17 cellular contexts compared by ENCODE assay signal in the genomic region with DNA sequence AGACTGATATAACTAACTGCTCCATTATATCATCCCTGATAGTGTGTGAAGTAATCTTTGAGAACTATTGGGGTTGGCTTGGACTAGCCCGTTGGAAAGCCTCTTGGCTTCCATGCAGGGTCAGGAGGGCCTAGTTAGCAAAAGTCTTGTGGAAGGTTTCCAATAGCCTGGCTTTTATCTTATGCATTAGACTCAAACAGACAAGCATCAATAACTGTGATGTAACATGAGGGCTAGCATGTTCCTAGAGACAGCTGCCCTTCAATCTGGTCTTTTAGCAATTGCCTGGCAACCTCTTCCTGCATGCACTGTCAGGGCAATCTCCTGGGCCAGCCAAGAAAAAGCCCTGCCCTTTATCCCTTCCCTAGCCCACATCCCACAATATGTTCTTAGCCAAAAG. TPM values are rescaled to one million over a fixed set of nuclear protein-coding genes. Genes with fewer than 3 reads are reported as not detected.
DNase-seq lines count a peak whose midpoint lies in the region; ATAC-seq, FAIRE-seq and TF ChIP-seq lines count a peak whose summit lies in the region.
"Had no signal": no experiment of that assay in that cellular context is flagged by ENCODE, and none has a peak within 500 bp of the region (broad histone marks: within the 10 kb centered on the region; RNA-seq: fewer than 3 reads in every experiment).

No MANE protein-coding gene starts in this region.

- H3K36me3 ChIP-seq in right atrium auricular region (peaks cover 8% of the 10 kb centered on the region), astrocyte (ENCODE audit: insufficient read depth, low read length) (no peaks in the 10 kb centered on the region), muscle layer of colon (ENCODE audit: insufficient read depth, low read length) (peaks cover 12% of the 10 kb centered on the region)

- H4K20me1 ChIP-seq in astrocyte (ENCODE audit: insufficient read depth, low read length): no peaks in the 10 kb centered on the region

- H3K27me3 ChIP-seq in right atrium auricular region (no peaks in the 10 kb centered on the region), astrocyte (ENCODE audit: insufficient read depth, low read length) (no peaks in the 10 kb centered on the region), muscle layer of colon (ENCODE audit: control insufficient read depth in 1 of 2, insufficient read depth in 2 of 2, low read length in 2 of 2) (no peaks in the 10 kb centered on the region)

- no peaks in the 10 kb centered on the region for H3K79me2 ChIP-seq in astrocyte (ENCODE audit: insufficient read depth, low read length)

- DNase-seq in Right ventricle myocardium superior: no peak
- DNase-seq in right atrium auricular region (ENCODE audit: low spot score): no peak
- DNase-seq in astrocyte (ENCODE audit: low read depth): no peak
- no peak for DNase-seq in activated CD4-positive, CD25-positive, alpha-beta regulatory T cell treated with anti-CD3 and anti-CD28 coated beads, Interleukin-2, amount 50 U/mL, for 72 hours
- DNase-seq in midbrain (lab: John Stamatoyannopoulos, UW): no peak
- DNase-seq in activated T-cell treated with anti-CD3 and anti-CD28 coated beads, Interleukin-2, amount 50 U/mL, for 1 hour: no peak
- DNase-seq: activated B cell treated with CpG ODN at 0.5 μM for 24 hours; cerebellar nuclear complex; COR-L47; effector memory CD8-positive, alpha-beta T cell; naive thymus-derived CD8-positive, alpha-beta T cell; NCI-H1105 treated with DMSO at 0.1 percent for 48 hours; stimulated activated naive CD8-positive, alpha-beta T cell treated with anti-CD3 and anti-CD28 coated beads, Interleukin-15, Interleukin-2, amounts not matched to agents 100 U/mL and 50 U/mL, for 24 hours; T-helper 1 cell had no signal

- H3K4me3 Mint-ChIP-seq in astrocyte (ENCODE audit: unreplicated experiment): no peak overlapping the region
- H3K4me3 Mint-ChIP-seq: activated B cell treated with CpG ODN at 0.5 μM for 24 hours; effector memory CD8-positive, alpha-beta T cell; naive thymus-derived CD8-positive, alpha-beta T cell had no signal

- TF ChIP-seq CTCF in right atrium auricular region (IDR thresholded peaks at IDR 0.05) (no peak), astrocyte (IDR thresholded peaks at IDR 0.05; ENCODE audit: insufficient read depth, low read depth, low read length) (no peak)

- H3K9me3 Mint-ChIP-seq in astrocyte (ENCODE audit: unreplicated experiment): no peaks in the 10 kb centered on the region
- H3K9me3 Mint-ChIP-seq: activated B cell treated with CpG ODN at 0.5 μM for 24 hours; naive thymus-derived CD8-positive, alpha-beta T cell had no signal

- peak overlapping the region in 1 of 2 donors; percentile 60 for H3K27ac ChIP-seq in right atrium auricular region
- H3K27ac ChIP-seq in astrocyte (ENCODE audit: low read depth, low read length): no peak overlapping the region
- peak overlapping the region; percentile 28 for H3K27ac ChIP-seq in muscle layer of colon (ENCODE audit: low read depth, low read length)
- H3K27ac ChIP-seq: KMS-11 had no signal

- peak; percentile 41 for ATAC-seq in Right ventricle myocardium superior (ENCODE audit: poor library complexity)
- no peak for ATAC-seq in HG03039 (IDR thresholded peaks at IDR 0.05; ENCODE audit: unreplicated experiment)
- ATAC-seq: effector memory CD8-positive, alpha-beta T cell; naive thymus-derived CD8-positive, alpha-beta T cell; stimulated activated naive CD8-positive, alpha-beta T cell treated with anti-CD3 and anti-CD28 coated beads, Interleukin-15, Interleukin-2, amounts not matched to agents 100 U/mL and 50 U/mL, for 24 hours had no signal

- H3K27me3 Mint-ChIP-seq in astrocyte (ENCODE audit: low read depth, unreplicated experiment): no peaks in the 10 kb centered on the region
- H3K27me3 Mint-ChIP-seq: activated B cell treated with CpG ODN at 0.5 μM for 24 hours; effector memory CD8-positive, alpha-beta T cell; naive thymus-derived CD8-positive, alpha-beta T cell had no signal

- intact Hi-C loops in Right ventricle myocardium superior (cut with DNase I): no loop called here

- H2AFZ ChIP-seq in astrocyte (ENCODE audit: low read depth, low read length): no peak overlapping the region

- H3K4me2 ChIP-seq in astrocyte (ENCODE audit: low read length): no peak overlapping the region
- H3K4me2 ChIP-seq: KMS-11 had no signal

- H3K9ac ChIP-seq in astrocyte (ENCODE audit: low read length): no peak overlapping the region
- H3K9ac ChIP-seq in muscle layer of colon (ENCODE audit: low read length): no peak overlapping the region
- H3K9ac ChIP-seq: KMS-11 had no signal

- peak overlapping the region; percentile 100 for H3K27ac Mint-ChIP-seq in astrocyte (ENCODE audit: unreplicated experiment)
- H3K27ac Mint-ChIP-seq: activated B cell treated with CpG ODN at 0.5 μM for 24 hours; effector memory CD8-positive, alpha-beta T cell; naive thymus-derived CD8-positive, alpha-beta T cell had no signal

- peaks cover 63% of the 10 kb centered on the region for H3K4me1 Mint-ChIP-seq in astrocyte (ENCODE audit: low read depth, unreplicated experiment)
- H3K4me1 Mint-ChIP-seq: activated B cell treated with CpG ODN at 0.5 μM for 24 hours had no signal

- H3K4me3 ChIP-seq in right atrium auricular region (no peak overlapping the region), astrocyte (ENCODE audit: insufficient read depth, low read depth, low read length) (no peak overlapping the region), muscle layer of colon (ENCODE audit: low read depth in 1 of 2, low read length in 2 of 2) (no peak overlapping the region)

- peak; percentile 39 for FAIRE-seq in astrocyte (lab: Jason Lieb, UNC)

- no peaks in the 10 kb centered on the region for H3K9me3 ChIP-seq in right atrium auricular region
- H3K9me3 ChIP-seq in astrocyte (ENCODE audit: insufficient read depth, low read depth, low read length): no peaks in the 10 kb centered on the region
- no peaks in the 10 kb centered on the region for H3K9me3 ChIP-seq in muscle layer of colon (ENCODE audit: low read length)

- peaks cover 11% of the 10 kb centered on the region for H3K36me3 Mint-ChIP-seq in astrocyte (ENCODE audit: low read depth, unreplicated experiment)
- H3K36me3 Mint-ChIP-seq: naive thymus-derived CD8-positive, alpha-beta T cell had no signal

- H3K4me1 ChIP-seq in right atrium auricular region (peaks cover 0 to 88% of the 10 kb centered on the region in 2 donors), astrocyte (ENCODE audit: insufficient read depth, low read length) (peaks cover 36% of the 10 kb centered on the region), muscle layer of colon (ENCODE audit: insufficient read depth, low read length) (peaks cover 93% of the 10 kb centered on the region)

RNA-seq across cellular contexts. Expression of a gene that starts 18.2 kb away (rescaled TPM):
- total RNA-seq in Right ventricle myocardium superior (958 TPM), right atrium auricular region (100 to 1,000 TPM; 493 to 738 TPM), astrocyte (33.5 and 34.8 TPM in 2 replicates)

Comparison
In these comparisons a context has a peak if more than half of its experiments do, and no peak if none do; other contexts are left out.
1. RNA of a gene that starts 18.2 kb away (total RNA-seq): 958 TPM in Right ventricle myocardium superior (single experiment) and 493 to 738 TPM in right atrium auricular region; 33.5 to 34.8 TPM in astrocyte; every median in the first group is over 10 times any median in the second.